ENCODE assay signal across 24 cellular contexts in the genomic region with DNA sequence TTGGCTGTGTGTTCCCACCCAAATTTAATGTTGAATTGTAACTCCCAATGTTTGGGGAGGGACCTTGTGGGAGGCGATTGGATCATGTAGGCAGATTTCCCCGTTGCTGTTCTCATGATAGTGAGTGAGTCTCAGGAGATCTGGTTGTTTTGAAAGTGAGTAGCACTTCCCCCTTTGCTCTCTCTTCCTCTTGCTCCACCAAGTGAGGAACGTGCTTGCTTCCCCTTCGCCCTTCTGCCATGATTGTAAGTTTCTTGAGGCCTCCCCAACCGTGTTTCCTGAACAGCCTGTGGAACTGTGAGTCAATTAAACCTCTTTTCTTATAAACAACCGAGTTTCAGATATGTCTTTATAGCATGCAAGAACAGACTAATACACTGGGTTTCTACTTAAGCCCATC.
DNase-seq lines count a peak whose midpoint lies in the region; ATAC-seq and TF ChIP-seq lines count a peak whose summit lies in the region.
"Had no signal": no experiment of that assay in that cellular context is flagged by ENCODE, and none has a peak within 500 bp of the region (broad histone marks: within the 10 kb centered on the region; RNA-seq: fewer than 3 reads in every experiment).

No MANE protein-coding gene starts in this region.

- DNase-seq in stimulated activated naive CD8-positive, alpha-beta T cell treated with anti-CD3 and anti-CD28 coated beads, Interleukin-15, amount 100 ng/mL, for 72 hours: no peak
- DNase-seq in MV-4-11 (lab: John Stamatoyannopoulos, UW): peak; percentile 81
- DNase-seq in DMS153 treated with DMSO at 0.1 percent for 48 hours (lab: John Stamatoyannopoulos, UW; ENCODE audit: unreplicated experiment): no peak
- DNase-seq in tibial artery: no peak
- DNase-seq in NCI-H1694 treated with DMSO at 0.1 percent for 48 hours (lab: John Stamatoyannopoulos, UW): no peak
- DNase-seq: 8988T; activated CD4-positive, alpha-beta T cell treated with anti-CD3 and anti-CD28 coated beads for 48 hours; activated naive CD4-positive, alpha-beta T cell treated with anti-CD3 and anti-CD28 coated beads, Interleukin-2, amount 10 ng/mL, durations not matched to agents 7 days and 5 days; amygdala; COR-L47; DND-41; NCI-H2171 treated with DMSO at 0.1 percent for 48 hours; NCI-H526; PC-9; SHP77 treated with DMSO at 0.1 percent for 48 hours; stimulated activated CD4-positive, alpha-beta T cell treated with anti-CD3 and anti-CD28 coated beads, Interleukin-1b, Interleukin-23, amount 100 ng/mL, for 48 hours; stimulated activated naive CD4-positive, alpha-beta T cell; T-helper 1 cell had no signal

- H3K27ac Mint-ChIP-seq in stimulated activated naive CD8-positive, alpha-beta T cell treated with anti-CD3 and anti-CD28 coated beads, Interleukin-15, Interleukin-2, amounts not matched to agents 100 ng/mL and 50 ng/mL, for 24 hours: peak overlapping the region; percentile 57
- no peak overlapping the region for H3K27ac Mint-ChIP-seq in stimulated activated naive CD8-positive, alpha-beta T cell treated with anti-CD3 and anti-CD28 coated beads, Interleukin-15, amount 100 ng/mL, for 72 hours
- H3K27ac Mint-ChIP-seq: activated naive CD4-positive, alpha-beta T cell treated with anti-CD3 and anti-CD28 coated beads, Interleukin-2, amount 10 ng/mL, durations not matched to agents 7 days and 5 days had no signal

- TF ChIP-seq CTCF in SU-DHL-6 (IDR thresholded peaks at IDR 0.05; ENCODE audit: insufficient read depth, low read length, poor library complexity, severe bottlenecking): no peak
- TF ChIP-seq CTCF in tibial artery (IDR thresholded peaks at IDR 0.05): no peak

- peaks cover 99% of the 10 kb centered on the region for H3K79me2 ChIP-seq in SU-DHL-6 (ENCODE audit: insufficient read depth, low read length)

- H3K4me3 Mint-ChIP-seq in stimulated activated naive CD8-positive, alpha-beta T cell treated with anti-CD3 and anti-CD28 coated beads, Interleukin-15, Interleukin-2, amounts not matched to agents 100 ng/mL and 50 ng/mL, for 24 hours: no peak overlapping the region
- H3K4me3 Mint-ChIP-seq in stimulated activated naive CD8-positive, alpha-beta T cell treated with anti-CD3 and anti-CD28 coated beads, Interleukin-15, amount 100 ng/mL, for 72 hours: no peak overlapping the region
- H3K4me3 Mint-ChIP-seq: activated naive CD4-positive, alpha-beta T cell treated with anti-CD3 and anti-CD28 coated beads, Interleukin-2, amount 10 ng/mL, durations not matched to agents 7 days and 5 days had no signal

- no peak overlapping the region for H3K9ac ChIP-seq in SU-DHL-6 (ENCODE audit: low read length)

- ATAC-seq in stimulated activated naive CD8-positive, alpha-beta T cell treated with anti-CD3 and anti-CD28 coated beads, Interleukin-15, amount 100 ng/mL, for 72 hours: no peak
- no peak for ATAC-seq in GM21447 (IDR thresholded peaks at IDR 0.05; ENCODE audit: unreplicated experiment)
- ATAC-seq: HCT116 had no signal

- no peaks in the 10 kb centered on the region for H3K9me2 ChIP-seq in SU-DHL-6 (replicated peaks; ENCODE audit: insufficient read depth, low read length)

- H3K36me3 ChIP-seq in SU-DHL-6 (ENCODE audit: low read length) (peaks cover 67% of the 10 kb centered on the region), tibial artery (no peaks in the 10 kb centered on the region)

- no peaks in the 10 kb centered on the region for H3K27me3 Mint-ChIP-seq in stimulated activated naive CD8-positive, alpha-beta T cell treated with anti-CD3 and anti-CD28 coated beads, Interleukin-15, Interleukin-2, amounts not matched to agents 100 ng/mL and 50 ng/mL, for 24 hours
- no peaks in the 10 kb centered on the region for H3K27me3 Mint-ChIP-seq in stimulated activated naive CD8-positive, alpha-beta T cell treated with anti-CD3 and anti-CD28 coated beads, Interleukin-15, amount 100 ng/mL, for 72 hours
- H3K27me3 Mint-ChIP-seq: activated naive CD4-positive, alpha-beta T cell treated with anti-CD3 and anti-CD28 coated beads, Interleukin-2, amount 10 ng/mL, durations not matched to agents 7 days and 5 days had no signal

- H3K9me3 ChIP-seq in SU-DHL-6 (ENCODE audit: insufficient read depth, low read length) (peaks cover 31% of the 10 kb centered on the region), tibial artery (no peaks in the 10 kb centered on the region)

- H3K27me3 ChIP-seq in SU-DHL-6 (ENCODE audit: low read length) (no peaks in the 10 kb centered on the region), tibial artery (no peaks in the 10 kb centered on the region)
- H3K27me3 ChIP-seq: tibial nerve had no signal

- H3K4me3 ChIP-seq in SU-DHL-6 (ENCODE audit: insufficient read depth, low read length, poor library complexity, severe bottlenecking) (no peak overlapping the region), tibial artery (no peak overlapping the region)
- H3K4me3 ChIP-seq: coronary artery, PC-9, tibial nerve had no signal

- peaks cover 13% of the 10 kb centered on the region; the same call in 1 of the 2 replicates for H3F3A ChIP-seq in SU-DHL-6 (ENCODE audit: insufficient read depth)

- H3K4me1 Mint-ChIP-seq in stimulated activated naive CD8-positive, alpha-beta T cell treated with anti-CD3 and anti-CD28 coated beads, Interleukin-15, Interleukin-2, amounts not matched to agents 100 ng/mL and 50 ng/mL, for 24 hours (ENCODE audit: low read depth): no peaks in the 10 kb centered on the region
- no peaks in the 10 kb centered on the region for H3K4me1 Mint-ChIP-seq in stimulated activated naive CD8-positive, alpha-beta T cell treated with anti-CD3 and anti-CD28 coated beads, Interleukin-15, amount 100 ng/mL, for 72 hours
- H3K4me1 Mint-ChIP-seq: activated naive CD4-positive, alpha-beta T cell treated with anti-CD3 and anti-CD28 coated beads, Interleukin-2, amount 10 ng/mL, durations not matched to agents 7 days and 5 days had no signal

- intact Hi-C loops in tibial artery (cut with DNase I; ENCODE audit: low total_unique reads): no loop called here

- peaks cover 14% of the 10 kb centered on the region for H3K36me3 Mint-ChIP-seq in stimulated activated naive CD8-positive, alpha-beta T cell treated with anti-CD3 and anti-CD28 coated beads, Interleukin-15, Interleukin-2, amounts not matched to agents 100 ng/mL and 50 ng/mL, for 24 hours (ENCODE audit: low read depth)
- H3K36me3 Mint-ChIP-seq: activated naive CD4-positive, alpha-beta T cell treated with anti-CD3 and anti-CD28 coated beads, Interleukin-2, amount 10 ng/mL, durations not matched to agents 7 days and 5 days had no signal

- H2AFZ ChIP-seq in SU-DHL-6 (ENCODE audit: low read depth, low read length, severe bottlenecking): no peak overlapping the region
- H2AFZ ChIP-seq: PC-9 had no signal

- H3K27ac ChIP-seq in SU-DHL-6 (ENCODE audit: low read depth, low read length): peak overlapping the region; percentile 42
- no peak overlapping the region for H3K27ac ChIP-seq in tibial artery
- H3K27ac ChIP-seq: coronary artery, PC-9, tibial nerve had no signal

- H3K4me1 ChIP-seq in tibial artery: peaks cover 0 to 27% (median under 1%) of the 10 kb centered on the region in 4 donors

- peak overlapping the region; percentile 15 for H3K4me2 ChIP-seq in SU-DHL-6 (ENCODE audit: low read depth, low read length, poor library complexity, severe bottlenecking)
- H3K4me2 ChIP-seq: PC-9 had no signal

- H3K9me3 Mint-ChIP-seq in stimulated activated naive CD8-positive, alpha-beta T cell treated with anti-CD3 and anti-CD28 coated beads, Interleukin-15, Interleukin-2, amounts not matched to agents 100 ng/mL and 50 ng/mL, for 24 hours: peaks cover 13% of the 10 kb centered on the region
- peaks cover 0 to 19% of the 10 kb centered on the region in 2 donors for H3K9me3 Mint-ChIP-seq in stimulated activated naive CD8-positive, alpha-beta T cell treated with anti-CD3 and anti-CD28 coated beads, Interleukin-15, amount 100 ng/mL, for 72 hours

- H4K20me1 ChIP-seq in SU-DHL-6 (ENCODE audit: low read depth, low read length): no peaks in the 10 kb centered on the region
